Comparison of ENCODE assay signal across 16 cellular contexts in genomic region chr14:101250948-101251811, GRCh38.
DNase-seq lines count a peak whose midpoint lies in the region; ATAC-seq and TF ChIP-seq lines count a peak whose summit lies in the region.
"Had no signal": no experiment of that assay in that cellular context is flagged by ENCODE, and none has a peak within 500 bp of the region (broad histone marks: within the 10 kb centered on the region; RNA-seq: fewer than 3 reads in every experiment).

No MANE protein-coding gene starts in this region.

- no peaks in the 10 kb centered on the region for H3K36me3 Mint-ChIP-seq in Caco-2 (ENCODE audit: insufficient read depth, unreplicated experiment)

- H3K27me3 Mint-ChIP-seq in Caco-2 (ENCODE audit: insufficient read depth, unreplicated experiment), result no peaks in the 10 kb centered on the region

- no peaks in the 10 kb centered on the region for H3K4me1 Mint-ChIP-seq in Caco-2 (ENCODE audit: low read depth, unreplicated experiment)

- H3K4me3 ChIP-seq in left ventricle myocardium inferior, result no peak overlapping the region
- H3K4me3 ChIP-seq in esophagus muscularis mucosa, result no peak overlapping the region
- no peak overlapping the region for H3K4me3 ChIP-seq in effector memory CD4-positive, alpha-beta T cell (ENCODE audit: insufficient read depth, low read depth, low read length, poor library complexity, severe bottlenecking)
- H3K4me3 ChIP-seq in Caco-2 (ENCODE audit: low read depth, low read length), result no peak overlapping the region
- H3K4me3 ChIP-seq: K562 had no signal

- H3K27ac ChIP-seq in left ventricle myocardium inferior (replicated peaks) (no peak overlapping the region), esophagus muscularis mucosa (replicated peaks in 1 of 4) (no peak overlapping the region)
- no peak overlapping the region for H3K27ac ChIP-seq in effector memory CD4-positive, alpha-beta T cell (ENCODE audit: insufficient read depth, low read length, poor library complexity, severe bottlenecking)
- H3K27ac ChIP-seq: RWPE1 had no signal

- H3K9me3 ChIP-seq in left ventricle myocardium inferior (replicated peaks) (no peaks in the 10 kb centered on the region), esophagus muscularis mucosa (no peaks in the 10 kb centered on the region), Caco-2 (no peaks in the 10 kb centered on the region)
- no peaks in the 10 kb centered on the region for H3K9me3 ChIP-seq in effector memory CD4-positive, alpha-beta T cell (ENCODE audit: control insufficient read depth, low read length)
- H3K9me3 ChIP-seq: BE2C had no signal

- TF ChIP-seq POLR2A in esophagus muscularis mucosa (IDR thresholded peaks at IDR 0.05; ENCODE audit: low read depth), result no peak

- H3K4me1 ChIP-seq in left ventricle myocardium inferior (no peaks in the 10 kb centered on the region), esophagus muscularis mucosa (peaks cover 0 to 10% (median 0%) of the 10 kb centered on the region in 4 donors), Caco-2 (no peaks in the 10 kb centered on the region)
- H3K4me1 ChIP-seq in effector memory CD4-positive, alpha-beta T cell (ENCODE audit: control insufficient read depth, insufficient read depth, low read length, poor library complexity, severe bottlenecking), result no peaks in the 10 kb centered on the region
- H3K4me1 ChIP-seq: BE2C had no signal

- no peak overlapping the region for H3K27ac Mint-ChIP-seq in Caco-2 (ENCODE audit: unreplicated experiment)

- DNase-seq in Right ventricle myocardium inferior (ENCODE audit: missing footprints) (peak; percentile 51), left ventricle myocardium inferior (no peak), GM13976 (ENCODE audit: low spot score) (peak; percentile 10), esophagus muscularis mucosa (ENCODE audit: extremely low spot score) (peak; percentile 81), posterior vena cava (ENCODE audit: low spot score) (peak; percentile 78), Caco-2 (no peak)
- no peak for DNase-seq in effector memory CD4-positive, alpha-beta T cell
- DNase-seq: BE2C; CD8-positive, alpha-beta memory T cell; DMS79 treated with DMSO at 0.1 percent for 48 hours; GOT3; NCI-H1417 treated with DMSO at 0.1 percent for 48 hours; NCI-H1930; NCI-H748 treated with DMSO at 0.1 percent for 48 hours had no signal

- no peaks in the 10 kb centered on the region for H3K36me3 ChIP-seq in left ventricle myocardium inferior
- H3K36me3 ChIP-seq in esophagus muscularis mucosa, result no peaks in the 10 kb centered on the region
- no peaks in the 10 kb centered on the region for H3K36me3 ChIP-seq in effector memory CD4-positive, alpha-beta T cell (ENCODE audit: control insufficient read depth, insufficient read depth, low read length)
- no peaks in the 10 kb centered on the region for H3K36me3 ChIP-seq in Caco-2 (ENCODE audit: control insufficient read depth, insufficient read depth, low read length)
- H3K36me3 ChIP-seq: BE2C had no signal

- no peaks in the 10 kb centered on the region for H3K9me3 Mint-ChIP-seq in Caco-2 (ENCODE audit: unreplicated experiment)

- no peak overlapping the region for H3K4me3 Mint-ChIP-seq in Caco-2 (ENCODE audit: unreplicated experiment)
- H3K4me3 Mint-ChIP-seq: CD8-positive, alpha-beta memory T cell had no signal

- WGBS in esophagus muscularis mucosa, result 84% methylated on average over 11 of the region's 15 CpGs

- CTCF ChIA-PET in Caco-2 (lab: Charles Lee), result no interaction called here

- TF ChIP-seq CTCF in left ventricle myocardium inferior (IDR thresholded peaks at IDR 0.05; ENCODE audit: borderline replicate concordance), result no peak
- no peak for TF ChIP-seq CTCF in GM13976 (IDR thresholded peaks at IDR 0.05; ENCODE audit: borderline replicate concordance, control extremely low read depth, extremely low read depth, insufficient read depth, missing control alignments)
- no peak for TF ChIP-seq CTCF in esophagus muscularis mucosa (IDR thresholded peaks at IDR 0.05)
- TF ChIP-seq CTCF in Caco-2 (IDR thresholded peaks at IDR 0.05; ENCODE audit: insufficient read depth in 1 of 2, low read depth in 1 of 2, low read length in 1 of 2, severe bottlenecking in 1 of 2, unreplicated experiment in 1 of 2), result no peak

- no TSS peak for BruUV-seq in Caco-2 (replicated peaks; lab: Mats Ljungman, UMichigan)

- in situ Hi-C loops in GM13976 (cut with MboI; ENCODE audit: low sequenced_read_pairs, unreplicated experiment), result no loop called here

- ATAC-seq in Right ventricle myocardium inferior, result no peak
- ATAC-seq: K562 had no signal

- intact Hi-C loops in Right ventricle myocardium inferior (cut with DNase I) (no loop called here), left ventricle myocardium inferior (cut with micrococcal nuclease) (no loop called here), esophagus muscularis mucosa (cut with DNase I) (no loop called here), posterior vena cava (cut with DNase I) (no loop called here), Caco-2 (cut with micrococcal nuclease; ENCODE audit: unreplicated experiment) (no loop called here)

- POLR2A ChIA-PET in Caco-2 (lab: Charles Lee), result no interaction called here

- H3K27me3 ChIP-seq in left ventricle myocardium inferior (ENCODE audit: low read depth) (peaks cover 75% of the 10 kb centered on the region), esophagus muscularis mucosa (peaks cover 0 to 30% (median 0%) of the 10 kb centered on the region in 4 donors), Caco-2 (replicated peaks; ENCODE audit: control insufficient read depth, insufficient read depth, low read length) (no peaks in the 10 kb centered on the region)
- H3K27me3 ChIP-seq in effector memory CD4-positive, alpha-beta T cell (replicated peaks; ENCODE audit: control insufficient read depth, insufficient read depth, low read length, poor library complexity, severe bottlenecking), result no peaks in the 10 kb centered on the region
- H3K27me3 ChIP-seq: BE2C had no signal

- no peak for TF ChIP-seq EP300 in esophagus muscularis mucosa (IDR thresholded peaks at IDR 0.05)

Comparison
In these comparisons a context has a peak if more than half of its experiments do, and no peak if none do; other contexts are left out.
1. DNase-seq: peak in Right ventricle myocardium inferior (single experiment), GM13976 (single experiment), esophagus muscularis mucosa (single experiment) and posterior vena cava (single experiment); none in left ventricle myocardium inferior (single experiment), effector memory CD4-positive, alpha-beta T cell (0 of 3) and Caco-2 (0 of 2).